In genomic region chr12:80493466-80493865, GRCh38 we compare ENCODE assay signal across 25 cellular contexts. TPM values are rescaled to one million over a fixed set of nuclear protein-coding genes. Genes with fewer than 3 reads are reported as not detected.
"Had no signal": no experiment of that assay in that cellular context is flagged by ENCODE, and none has a peak within 500 bp of the region (broad histone marks: within the 10 kb centered on the region; RNA-seq: fewer than 3 reads in every experiment).

No MANE protein-coding gene starts in this region.

- H3K36me3 ChIP-seq: neural progenitor cell, ovary, right lobe of liver, sigmoid colon, stomach, thoracic aorta, thyroid gland, tibial nerve, upper lobe of right lung, uterus had no signal

- ATAC-seq: natural killer cell; psoas muscle; right cardiac atrium; right lobe of liver; stimulated activated effector memory CD8-positive, alpha-beta T cell treated with anti-CD3 and anti-CD28 coated beads, Interleukin-12 subunit alpha, Interleukin-12 subunit beta, amount 100 ng/mL, for 72 hours; stimulated activated naive B cell treated with anti-CD40 and anti-IgM and Interleukin-4, amounts not matched to agents 10 μg/mL and 1 μg/mL and 100 μg/mL, for 72 hours; upper lobe of right lung had no signal

- H3K4me3 ChIP-seq: neural progenitor cell, ovary, psoas muscle, right lobe of liver, sigmoid colon, stomach, thoracic aorta, thyroid gland, tibial nerve, upper lobe of right lung, uterus had no signal

- H3K27me3 ChIP-seq: neural progenitor cell, ovary, right lobe of liver, sigmoid colon, stomach, thyroid gland, tibial nerve, upper lobe of right lung, uterus had no signal

- H3K4me1 ChIP-seq: neural progenitor cell, parathyroid adenoma, psoas muscle, right lobe of liver, sigmoid colon, stomach, thyroid gland, tibial nerve, upper lobe of right lung, uterus had no signal

- H3K9me3 ChIP-seq: ovary, psoas muscle, right lobe of liver, sigmoid colon, stomach, thoracic aorta, thyroid gland, tibial nerve, upper lobe of right lung, uterus had no signal

- H3K4me2 ChIP-seq: neural progenitor cell had no signal

- H3K79me2 ChIP-seq: parathyroid adenoma had no signal

- H3K27ac ChIP-seq: neural progenitor cell, ovary, parathyroid adenoma, psoas muscle, right lobe of liver, sigmoid colon, stomach, thoracic aorta, thyroid gland, tibial nerve, upper lobe of right lung, uterus had no signal

- H3K9ac ChIP-seq: neural progenitor cell, parathyroid adenoma had no signal

- DNase-seq: natural killer cell; occipital lobe; ovary; posterior cingulate gyrus; psoas muscle; right cardiac atrium; right lobe of liver; sigmoid colon; small intestine; stimulated activated CD4-positive, alpha-beta T cell treated with anti-CD3 and anti-CD28 coated beads, Interleukin-15, amount 100 ng/mL, for 24 hours; stimulated activated CD4-positive, alpha-beta T cell treated with anti-CD3 and anti-CD28 coated beads, Interleukin-2, amount 100 ng/mL, for 24 hours; stimulated activated CD4-positive, alpha-beta T cell treated with anti-CD3 and anti-CD28 coated beads, Interleukin-2, amount 100 ng/mL, for 48 hours; stimulated activated CD4-positive, alpha-beta T cell treated with anti-CD3 and anti-CD28 coated beads, Interleukin-4, amount 100 ng/mL, for 24 hours; stimulated activated naive B cell treated with anti-CD40 and anti-IgM and Interleukin-4, amounts not matched to agents 10 μg/mL and 1 μg/mL and 100 μg/mL, for 72 hours; stimulated activated naive CD4-positive, alpha-beta T cell treated with Interleukin-2 at 50 U/mL for 16 hours; stomach; thyroid gland; upper lobe of right lung; uterus had no signal

RNA-seq across cellular contexts. Expression of gene PTPRQ, which starts 49.4 kb away (rescaled TPM):
- total RNA-seq: natural killer cell had no signal
- polyA plus RNA-seq: neural cell, sigmoid colon, small intestine had no signal
